Comparison of ENCODE assay signal across 15 cellular contexts in the genomic region with DNA sequence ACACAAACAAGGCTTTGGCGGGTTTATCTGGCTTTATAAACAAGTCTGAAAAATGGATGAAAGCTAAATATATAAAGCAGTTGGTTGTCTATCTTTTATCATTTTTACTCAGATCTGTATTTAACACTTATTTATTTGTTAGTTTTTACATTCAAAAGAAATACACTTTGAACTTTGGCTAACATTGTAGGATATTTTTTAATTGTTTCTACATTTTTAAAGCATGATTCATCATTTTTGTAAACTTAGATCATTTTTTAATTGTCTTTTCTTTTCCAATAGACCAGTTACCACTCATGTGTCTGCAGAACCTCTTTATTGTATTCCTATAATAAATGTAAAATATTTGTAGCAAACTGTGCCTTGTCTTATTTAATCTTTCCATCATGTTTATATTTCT.
DNase-seq lines count a peak whose midpoint lies in the region; ATAC-seq, FAIRE-seq and TF ChIP-seq lines count a peak whose summit lies in the region.
"Had no signal": no experiment of that assay in that cellular context is flagged by ENCODE, and none has a peak within 500 bp of the region (broad histone marks: within the 10 kb centered on the region; RNA-seq: fewer than 3 reads in every experiment).

No MANE protein-coding gene starts in this region.

- no peaks in the 10 kb centered on the region for H3K4me1 ChIP-seq in pancreas

- FAIRE-seq in pancreas (lab: Jason Lieb, UNC): peak; percentile 23
- FAIRE-seq: GM12878, H1 had no signal

- no peaks in the 10 kb centered on the region for H3K36me3 Mint-ChIP-seq in nephron progenitor cell (ENCODE audit: low read depth)
- no peaks in the 10 kb centered on the region for H3K36me3 Mint-ChIP-seq in activated T-cell treated with anti-CD3 and anti-CD28 coated beads, Interleukin-2, amount 50 U/mL, for 72 hours (ENCODE audit: insufficient read depth in 2 of 2)
- H3K36me3 Mint-ChIP-seq: CD14-positive monocyte had no signal

- no peak overlapping the region for H3K27ac ChIP-seq in pancreas

- no peaks in the 10 kb centered on the region for H3K9me3 Mint-ChIP-seq in nephron progenitor cell
- no peaks in the 10 kb centered on the region for H3K9me3 Mint-ChIP-seq in activated T-cell treated with anti-CD3 and anti-CD28 coated beads, Interleukin-2, amount 50 U/mL, for 72 hours

- H3K36me3 ChIP-seq in pancreas: no peaks in the 10 kb centered on the region

- no peak for ATAC-seq in pancreas
- ATAC-seq in activated T-cell treated with anti-CD3 and anti-CD28 coated beads, Interleukin-2, amount 50 U/mL, for 72 hours (replicated peaks in 1 of 2): no peak
- ATAC-seq: GM12878 had no signal

- intact Hi-C loops in pancreas (cut with DNase I): no loop called here

- H3K27me3 ChIP-seq in pancreas: no peaks in the 10 kb centered on the region

- no peaks in the 10 kb centered on the region for H3K27me3 Mint-ChIP-seq in nephron progenitor cell (ENCODE audit: low read depth, poor library complexity)
- peaks cover 9% of the 10 kb centered on the region for H3K27me3 Mint-ChIP-seq in activated T-cell treated with anti-CD3 and anti-CD28 coated beads, Interleukin-2, amount 50 U/mL, for 72 hours (ENCODE audit: low read depth)

- no peak for TF ChIP-seq CTCF in pancreas (IDR thresholded peaks at IDR 0.05)
- no peak for TF ChIP-seq CTCF in nephron progenitor cell (IDR thresholded peaks at IDR 0.05)

- H3K9me3 ChIP-seq in pancreas: no peaks in the 10 kb centered on the region

- no peak overlapping the region for H3K4me3 ChIP-seq in pancreas
- H3K4me3 ChIP-seq: GM12878 had no signal

- 67 to 69% methylated on average over 1 of the region's 1 CpG for WGBS in pancreas, 2 donors

- peaks cover 10% of the 10 kb centered on the region for H3K4me1 Mint-ChIP-seq in nephron progenitor cell
- peaks cover under 1% of the 10 kb centered on the region for H3K4me1 Mint-ChIP-seq in activated T-cell treated with anti-CD3 and anti-CD28 coated beads, Interleukin-2, amount 50 U/mL, for 72 hours (ENCODE audit: low read depth)
- H3K4me1 Mint-ChIP-seq: CD14-positive monocyte had no signal

- DNase-seq in AG08395 (ENCODE audit: low spot score) (peak; percentile 8), HCEC 1CT (peak; percentile 6), dermis blood vessel endothelial cell (peak; percentile 17), pancreas (no peak), NCI-H2081 (lab: John Stamatoyannopoulos, UW) (no peak), nephron progenitor cell (no peak), NCI-H2029 treated with DMSO at 0.1 percent for 48 hours (lab: John Stamatoyannopoulos, UW) (no peak)
- DNase-seq in activated T-cell treated with anti-CD3 and anti-CD28 coated beads, Interleukin-2, amount 50 U/mL, for 72 hours: no peak
- DNase-seq: Karpas-422, MM.1S, NCI-H1092 treated with DMSO at 0.1 percent for 48 hours, SHP77 treated with DMSO at 0.1 percent for 48 hours had no signal

- no peak overlapping the region for H3K4me3 Mint-ChIP-seq in nephron progenitor cell
- no peak overlapping the region for H3K4me3 Mint-ChIP-seq in activated T-cell treated with anti-CD3 and anti-CD28 coated beads, Interleukin-2, amount 50 U/mL, for 72 hours
- H3K4me3 Mint-ChIP-seq: CD14-positive monocyte had no signal

- no peak overlapping the region for H3K27ac Mint-ChIP-seq in nephron progenitor cell
- H3K27ac Mint-ChIP-seq in activated T-cell treated with anti-CD3 and anti-CD28 coated beads, Interleukin-2, amount 50 U/mL, for 72 hours: no peak overlapping the region

Comparison
In these comparisons a context has a peak if more than half of its experiments do, and no peak if none do; other contexts are left out.
1. DNase-seq: peak in AG08395 (single experiment), HCEC 1CT (single experiment) and dermis blood vessel endothelial cell (single experiment); none in pancreas (0 of 6), NCI-H2081 (0 of 2), nephron progenitor cell (single experiment), NCI-H2029 treated with DMSO at 0.1 percent for 48 hours (single experiment) and activated T-cell treated with anti-CD3 and anti-CD28 coated beads, Interleukin-2, amount 50 U/mL, for 72 hours (0 of 2).